Comparison of ENCODE assay signal across 8 cellular contexts in genomic region chr20:33666293-33667244, GRCh38. TPM values are rescaled to one million over a fixed set of nuclear protein-coding genes. Genes with fewer than 3 reads are reported as not detected.
DNase-seq lines count a peak whose midpoint lies in the region; ATAC-seq and TF ChIP-seq lines count a peak whose summit lies in the region.

Gene ACTL10 (plus strand): TSS chr20:33666943. CDS start chr20:33667498, 555 bp downstream.

- no peaks in the 10 kb centered on the region for H3K9me3 ChIP-seq in RWPE2 (ENCODE audit: severe bottlenecking)

- H3K4me1 Mint-ChIP-seq in natural killer cell treated with Interleukin-12 subunit alpha and Interleukin-12 subunit beta and Interleukin-15 and Interleukin-18, amount 100 ng/mL, for 72 hours (ENCODE audit: low read depth in 2 of 2): peaks cover 22 to 31% of the 10 kb centered on the region in 2 donors

- H3K27me3 ChIP-seq in RWPE2 (ENCODE audit: insufficient read depth, poor library complexity, severe bottlenecking): no peaks in the 10 kb centered on the region

- H3K27ac ChIP-seq in RWPE2 (ENCODE audit: poor library complexity, severe bottlenecking): peak within 1 kb of the TSS; percentile 44

- in situ Hi-C loops in Caki2 (cut with HindIII; ENCODE audit: low pct_unique_long_range_greater_than_20kb, low sequenced_read_pairs): no loop called here

- peaks cover 9% of the 10 kb centered on the region for H3K36me3 ChIP-seq in RWPE2 (ENCODE audit: low read depth)

- no peak for TF ChIP-seq CTCF in RWPE2 (IDR thresholded peaks at IDR 0.05; ENCODE audit: poor library complexity, severe bottlenecking)

- peak within 1 kb of the TSS; percentile 93 for H3K4me3 Mint-ChIP-seq in natural killer cell treated with Interleukin-12 subunit alpha and Interleukin-12 subunit beta and Interleukin-15 and Interleukin-18, amount 100 ng/mL, for 72 hours

- ATAC-seq in GM21360 (IDR thresholded peaks at IDR 0.05; ENCODE audit: unreplicated experiment) (peak; percentile 57), RWPE2 (ENCODE audit: low read depth) (peak; percentile 68)
- ATAC-seq in natural killer cell treated with Interleukin-12 subunit alpha and Interleukin-12 subunit beta and Interleukin-15 and Interleukin-18, amount 100 ng/mL, for 72 hours: peak; percentile 81 to 87

- no peaks in the 10 kb centered on the region for H3K9me3 Mint-ChIP-seq in natural killer cell treated with Interleukin-12 subunit alpha and Interleukin-12 subunit beta and Interleukin-15 and Interleukin-18, amount 100 ng/mL, for 72 hours

- DNase-seq in Caki2 (ENCODE audit: low read depth): peak; percentile 100
- DNase-seq in HUDEP-2 (lab: John Stamatoyannopoulos, UW; ENCODE audit: unreplicated experiment in 76 of 76): peak; percentile 39 to 100 (median 97)
- DNase-seq in RWPE2 (ENCODE audit: low spot score): peak; percentile 100
- DNase-seq in activated gamma-delta T cell (lab: John Stamatoyannopoulos, UW): peak; percentile 37
- DNase-seq in fibroblast of the conjunctiva (ENCODE audit: low read depth): peak; percentile 98
- peak; percentile 92 for DNase-seq in natural killer cell treated with Interleukin-12 subunit alpha and Interleukin-12 subunit beta and Interleukin-15 and Interleukin-18, amount 100 ng/mL, for 72 hours (ENCODE audit: low spot score)
- peak; percentile 79 for DNase-seq in stimulated activated naive CD4-positive, alpha-beta T cell treated with Interleukin-2 at 50 U/mL for 16 hours (lab: John Stamatoyannopoulos, UW)

- H3K27me3 Mint-ChIP-seq in natural killer cell treated with Interleukin-12 subunit alpha and Interleukin-12 subunit beta and Interleukin-15 and Interleukin-18, amount 100 ng/mL, for 72 hours: no peaks in the 10 kb centered on the region

- H3K27ac Mint-ChIP-seq in natural killer cell treated with Interleukin-12 subunit alpha and Interleukin-12 subunit beta and Interleukin-15 and Interleukin-18, amount 100 ng/mL, for 72 hours: peak within 1 kb of the TSS; percentile 80 to 86

- H3K4me3 ChIP-seq in RWPE2 (ENCODE audit: severe bottlenecking): peak within 1 kb of the TSS; percentile 39

- H3K4me1 ChIP-seq in RWPE2 (ENCODE audit: insufficient read depth, poor library complexity, severe bottlenecking): peaks cover 3% of the 10 kb centered on the region

- no peaks in the 10 kb centered on the region for H3K36me3 Mint-ChIP-seq in natural killer cell treated with Interleukin-12 subunit alpha and Interleukin-12 subunit beta and Interleukin-15 and Interleukin-18, amount 100 ng/mL, for 72 hours

RNA-seq across cellular contexts. Expression of gene ACTL10, which starts in this region (rescaled TPM):
- 10.2 and 15.2 TPM in 2 replicates for total RNA-seq in Caki2 (2014; rRNA removed; shearing (Covaris generic); ENCODE audit: low replicate concordance)
- 1 to 10 TPM; 1.7 to 4.3 TPM for total RNA-seq in natural killer cell treated with Interleukin-12 subunit alpha and Interleukin-12 subunit beta and Interleukin-15 and Interleukin-18, amount 100 ng/mL, for 72 hours

Comparison
In these comparisons a context has a peak if more than half of its experiments do, and no peak if none do; other contexts are left out.
1. Peak in every context shown above with its lines: DNase-seq, ATAC-seq, H3K4me3 ChIP-seq and H3K27ac ChIP-seq.
2. DNase-seq: peak in every context shown above with its lines; median percentile 100 in Caki2; 100 in RWPE2; 98 in fibroblast of the conjunctiva; 97 in HUDEP-2; 92 in natural killer cell treated with Interleukin-12 subunit alpha and Interleukin-12 subunit beta and Interleukin-15 and Interleukin-18, amount 100 ng/mL, for 72 hours; 79 in stimulated activated naive CD4-positive, alpha-beta T cell treated with Interleukin-2 at 50 U/mL for 16 hours; 37 in activated gamma-delta T cell.